In the genomic region with DNA sequence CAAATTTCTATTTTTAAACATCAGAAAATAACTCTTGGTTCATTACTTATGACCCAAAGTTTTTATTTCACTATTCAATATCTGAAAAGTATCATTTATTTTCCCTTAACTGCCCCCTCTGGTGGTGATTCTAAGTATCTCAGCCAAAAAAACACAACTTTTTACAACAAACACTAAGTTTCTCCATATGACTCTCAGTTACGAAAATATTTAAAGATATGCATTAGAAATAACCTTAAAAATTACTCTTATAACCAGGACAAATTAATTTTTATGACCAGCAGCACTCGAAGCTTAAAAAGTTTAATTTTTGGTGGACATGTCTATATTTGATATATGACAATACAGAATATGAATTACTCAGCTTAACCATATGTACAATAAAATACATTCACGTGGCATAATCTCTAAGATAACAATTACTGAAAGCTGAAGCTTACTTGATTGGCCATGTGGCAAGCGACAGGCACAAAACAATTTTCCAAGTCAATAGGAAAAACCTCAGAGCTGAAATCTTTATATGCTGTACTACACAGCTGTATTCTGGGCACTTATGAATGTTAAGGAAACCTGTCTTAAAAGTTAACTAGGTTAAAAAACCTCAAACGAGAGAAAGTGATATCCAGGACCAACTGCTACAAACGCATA, we compare ENCODE assay signal across 8 cellular contexts. TPM values are rescaled to one million over a fixed set of nuclear protein-coding genes. Genes with fewer than 3 reads are reported as not detected.
DNase-seq lines count a peak whose midpoint lies in the region; ATAC-seq and TF ChIP-seq lines count a peak whose summit lies in the region.

No MANE protein-coding gene starts in this region.

- no peaks in the 10 kb centered on the region for H3K27me3 ChIP-seq in colonic mucosa
- H3K27me3 ChIP-seq in mucosa of rectum (ENCODE audit: control insufficient read depth in 2 of 2, insufficient read depth in 2 of 2, low read length in 2 of 2) = no peaks in the 10 kb centered on the region

- no peaks in the 10 kb centered on the region for H3K27me3 Mint-ChIP-seq in activated T-cell treated with anti-CD3 and anti-CD28 coated beads, Interleukin-2, amount 50 U/mL, for 24 hours

- H3K27ac Mint-ChIP-seq in activated T-cell treated with anti-CD3 and anti-CD28 coated beads, Interleukin-2, amount 50 U/mL, for 24 hours = peak overlapping the region; percentile 100

- H3K9ac ChIP-seq in colonic mucosa (ENCODE audit: low read depth in 2 of 2, low read length in 2 of 2) (peak overlapping the region; percentile 45 to 99), mucosa of rectum (ENCODE audit: low read depth in 1 of 2, low read length in 2 of 2) (peak overlapping the region; percentile 100)

- H3K4me1 ChIP-seq in colonic mucosa (peaks cover 20% of the 10 kb centered on the region), mucosa of rectum (ENCODE audit: control insufficient read depth in 2 of 2, insufficient read depth in 2 of 2, low read length in 2 of 2) (peaks cover 19 to 38% of the 10 kb centered on the region in 2 donors)

- TF ChIP-seq CTCF in colonic mucosa (IDR thresholded peaks at IDR 0.05) = peak; percentile 80

- peak overlapping the region; percentile 100 for H3K27ac ChIP-seq in colonic mucosa
- H3K27ac ChIP-seq in mucosa of rectum (ENCODE audit: low read depth in 2 of 2, low read length in 2 of 2) = peak overlapping the region; percentile 64 to 100

- peaks cover 41% of the 10 kb centered on the region for H3K4me1 Mint-ChIP-seq in activated T-cell treated with anti-CD3 and anti-CD28 coated beads, Interleukin-2, amount 50 U/mL, for 24 hours (ENCODE audit: low read depth)

- no peak for DNase-seq in activated T-cell treated with anti-CD3 and anti-CD28 coated beads, Interleukin-2, amount 50 U/mL, for 24 hours
- no peak for DNase-seq in activated T-cell treated with anti-CD3 and anti-CD28 coated beads, Interleukin-2, amount 50 U/mL, for 1 hour
- DNase-seq in NCI-H446 treated with DMSO at 0.1 percent for 48 hours (lab: John Stamatoyannopoulos, UW) (peak; percentile 28), colonic mucosa (peak; percentile 39)

- H3K9me3 ChIP-seq in colonic mucosa (no peaks in the 10 kb centered on the region), mucosa of rectum (ENCODE audit: control insufficient read depth in 2 of 2, low read length in 2 of 2) (no peaks in the 10 kb centered on the region)

- no peaks in the 10 kb centered on the region for H3K9me3 Mint-ChIP-seq in activated T-cell treated with anti-CD3 and anti-CD28 coated beads, Interleukin-2, amount 50 U/mL, for 24 hours

- H3K4me3 ChIP-seq in colonic mucosa (peak overlapping the region; percentile 90), mucosa of rectum (ENCODE audit: low read length in 2 of 2) (peak overlapping the region; percentile 92 to 100)

- peaks cover 86% of the 10 kb centered on the region for H3K36me3 Mint-ChIP-seq in activated T-cell treated with anti-CD3 and anti-CD28 coated beads, Interleukin-2, amount 50 U/mL, for 24 hours (ENCODE audit: low read depth)

- H3K4me3 Mint-ChIP-seq in activated T-cell treated with anti-CD3 and anti-CD28 coated beads, Interleukin-2, amount 50 U/mL, for 24 hours = peak overlapping the region; percentile 100

- no peak for ATAC-seq in HG03469 (IDR thresholded peaks at IDR 0.05; ENCODE audit: unreplicated experiment)
- ATAC-seq in HG02571 (IDR thresholded peaks at IDR 0.05; ENCODE audit: unreplicated experiment) = no peak
- no peak for ATAC-seq in GM21737 (IDR thresholded peaks at IDR 0.05; ENCODE audit: unreplicated experiment)

- intact Hi-C loops in colonic mucosa (cut with DNase I) = loop anchor here (5.0 to 10.0 kb wide), 3 partner anchors 106 to 313 kb away; no protein-coding TSS in a partner anchor

- H3K36me3 ChIP-seq in colonic mucosa = peaks cover 28% of the 10 kb centered on the region
- H3K36me3 ChIP-seq in mucosa of rectum (ENCODE audit: control insufficient read depth in 2 of 2, insufficient read depth in 2 of 2, low read length in 2 of 2) = peaks cover 38 to 42% of the 10 kb centered on the region in 2 donors

RNA-seq across cellular contexts. Expression of gene HNRNPA2B1, which starts 2.3 kb away (rescaled TPM):
- total RNA-seq in colonic mucosa = 100 to 1,000 TPM; 447 to 769 TPM

RNA-seq across cellular contexts. Expression of gene CBX3, which starts 3.3 kb away (rescaled TPM):
- 100 to 1,000 TPM; 102 to 135 TPM for total RNA-seq in colonic mucosa

RNA-seq across cellular contexts. Expression of gene NFE2L3, which starts 46.3 kb away (rescaled TPM):
- 10 to 100 TPM; 12.0 to 13.0 TPM for total RNA-seq in colonic mucosa

Comparison
In these comparisons a context has a peak if more than half of its experiments do, and no peak if none do; other contexts are left out.
1. DNase-seq: peak in NCI-H446 treated with DMSO at 0.1 percent for 48 hours (single experiment) and colonic mucosa (single experiment); none in activated T-cell treated with anti-CD3 and anti-CD28 coated beads, Interleukin-2, amount 50 U/mL, for 24 hours (single experiment) and activated T-cell treated with anti-CD3 and anti-CD28 coated beads, Interleukin-2, amount 50 U/mL, for 1 hour (single experiment).